In genomic region chr4:10116625-10117423, GRCh38 we compare ENCODE assay signal across 8 cellular contexts. TPM values are rescaled to one million over a fixed set of nuclear protein-coding genes. Genes with fewer than 3 reads are reported as not detected.
DNase-seq lines count a peak whose midpoint lies in the region; ATAC-seq and TF ChIP-seq lines count a peak whose summit lies in the region.

WDR1 (minus strand) TSS chr4:10116799; CDS start chr4:10116666, 133 bp downstream.

- WGBS in aorta, 2 donors, result 0% methylated on average over 63 to 90 of the region's 90 CpGs

- DNase-seq in NCI-H2029 (lab: John Stamatoyannopoulos, UW) (peak; percentile 90), T-helper 9 cell (peak; percentile 96), astrocyte of the cerebellum (ENCODE audit: low read depth) (peak; percentile 91), hepatic stellate cell (ENCODE audit: low spot score) (peak; percentile 95), renal cortical epithelial cell (ENCODE audit: low read depth) (peak; percentile 82), aorta (peak; percentile 99)

- in situ Hi-C loops in astrocyte of the cerebellum (cut with HindIII; ENCODE audit: low sequenced_read_pairs), result no loop called here

- H3K4me3 ChIP-seq in astrocyte of the cerebellum (ENCODE audit: low read depth, low read length), result peak within 1 kb of the TSS; percentile 77
- peak within 1 kb of the TSS; percentile 94 to 96 for H3K4me3 ChIP-seq in aorta (ENCODE audit: low read length in 2 of 2)

- H3K36me3 ChIP-seq in aorta (ENCODE audit: control insufficient read depth in 1 of 2, insufficient read depth in 2 of 2, low read length in 1 of 2), result peaks cover 0 to 2% of the 10 kb centered on the region in 2 donors

- H3K27me3 ChIP-seq in aorta (ENCODE audit: control insufficient read depth in 1 of 2, insufficient read depth in 2 of 2, low read length in 1 of 2), result no peaks in the 10 kb centered on the region

- intact Hi-C loops in aorta (cut with DNase I), result loop anchor here in 1 of 2 donors (1.0 to 5.0 kb wide), 2 partner anchors 11 to 100 kb away; no protein-coding TSS in a partner anchor

- peaks cover 5% of the 10 kb centered on the region in 2 donors for H3K4me1 ChIP-seq in aorta (ENCODE audit: control insufficient read depth in 1 of 2, insufficient read depth in 2 of 2, low read length in 2 of 2)

- peak within 1 kb of the TSS; percentile 91 to 94 for H3K27ac ChIP-seq in aorta (ENCODE audit: low read depth in 1 of 2, low read length in 2 of 2)

- H3K9me3 ChIP-seq in aorta (ENCODE audit: control insufficient read depth, low read length), result no peaks in the 10 kb centered on the region

- no peak for TF ChIP-seq CTCF in astrocyte of the cerebellum (IDR thresholded peaks at IDR 0.05; ENCODE audit: low read depth, low read length, missing control alignments)

- ATAC-seq in GM18508 (IDR thresholded peaks at IDR 0.05; ENCODE audit: insufficient read depth, unreplicated experiment) (peak; percentile 75), HG02973 (IDR thresholded peaks at IDR 0.05; ENCODE audit: unreplicated experiment) (peak; percentile 86), aorta (ENCODE audit: low FRiP score) (peak; percentile 97)

RNA-seq across cellular contexts. Expression of gene WDR1, which starts in this region (rescaled TPM):
- 367 and 387 TPM in 2 replicates for total RNA-seq in renal cortical epithelial cell
- total RNA-seq in aorta, result 100 to 1,000 TPM; 339 to 593 TPM
- polyA plus RNA-seq in aorta, result 100 to 1,000 TPM; 159 to 207 TPM

Comparison
In these comparisons a context has a peak if more than half of its experiments do, and no peak if none do; other contexts are left out.
1. Peak in every context shown above with its lines: DNase-seq, ATAC-seq, H3K4me3 ChIP-seq and H3K27ac ChIP-seq.